Comparison of ENCODE assay signal across 8 cellular contexts in genomic region chr22:36773935-36774334, GRCh38. TPM values are rescaled to one million over a fixed set of nuclear protein-coding genes. Genes with fewer than 3 reads are reported as not detected.
DNase-seq lines count a peak whose midpoint lies in the region; ATAC-seq, FAIRE-seq and TF ChIP-seq lines count a peak whose summit lies in the region.

No MANE protein-coding gene starts in this region.

- no peaks in the 10 kb centered on the region for H3K27me3 ChIP-seq in DND-41 (ENCODE audit: insufficient read depth, low read length, poor library complexity)
- no peaks in the 10 kb centered on the region for H3K27me3 ChIP-seq in astrocyte (ENCODE audit: insufficient read depth, low read length)
- H3K27me3 ChIP-seq in lung (ENCODE audit: control insufficient read depth, insufficient read depth): no peaks in the 10 kb centered on the region
- no peaks in the 10 kb centered on the region for H3K27me3 ChIP-seq in vagina

- 0 out of 2 replicates have a peak, but pooled peaks cover 3% of the 10 kb centered on the region for H3K36me3 ChIP-seq in DND-41 (ENCODE audit: insufficient read depth, low read length)
- H3K36me3 ChIP-seq in astrocyte (ENCODE audit: insufficient read depth, low read length): no peaks in the 10 kb centered on the region
- H3K36me3 ChIP-seq in lung (ENCODE audit: control insufficient read depth in 2 of 2, insufficient read depth in 2 of 2, low read length in 2 of 2): no peaks in the 10 kb centered on the region
- H3K36me3 ChIP-seq in vagina: no peaks in the 10 kb centered on the region

- H3K4me3 ChIP-seq in DND-41 (ENCODE audit: low read depth in 1 of 2, low read length in 2 of 2) (no peak overlapping the region), LNCaP clone FGC (ENCODE audit: low read depth, low read length) (no peak overlapping the region), astrocyte (ENCODE audit: insufficient read depth, low read depth, low read length) (no peak overlapping the region), lung (no peak overlapping the region), vagina (no peak overlapping the region)

- no peak for FAIRE-seq in astrocyte (lab: Jason Lieb, UNC)

- DNase-seq in DND-41 (peak; percentile 13), LNCaP clone FGC (ENCODE audit: low read depth) (no peak), astrocyte (ENCODE audit: low read depth) (no peak), lung (ENCODE audit: low spot score) (no peak), vagina (ENCODE audit: extremely low spot score in 2 of 2) (no peak), NCI-H345 (lab: John Stamatoyannopoulos, UW) (no peak), NCI-H510A (lab: John Stamatoyannopoulos, UW) (no peak)

- no peak overlapping the region for H3K4me2 ChIP-seq in DND-41 (ENCODE audit: insufficient read depth, low read length)
- no peak overlapping the region for H3K4me2 ChIP-seq in astrocyte (ENCODE audit: low read length)

- peaks cover 10% of the 10 kb centered on the region for H3K9me3 Mint-ChIP-seq in astrocyte (ENCODE audit: unreplicated experiment)

- peaks cover 5% of the 10 kb centered on the region for H3K27me3 Mint-ChIP-seq in astrocyte (ENCODE audit: low read depth, unreplicated experiment)

- no peak for TF ChIP-seq POLR2A in vagina (IDR thresholded peaks at IDR 0.05)

- H3K27ac Mint-ChIP-seq in astrocyte (ENCODE audit: unreplicated experiment): no peak overlapping the region

- H3K9ac ChIP-seq in DND-41 (ENCODE audit: low read depth, low read length): no peak overlapping the region
- H3K9ac ChIP-seq in astrocyte (ENCODE audit: low read length): no peak overlapping the region

- H3K79me2 ChIP-seq in DND-41 (ENCODE audit: insufficient read depth, low read length): peaks cover 10% of the 10 kb centered on the region
- no peaks in the 10 kb centered on the region for H3K79me2 ChIP-seq in astrocyte (ENCODE audit: insufficient read depth, low read length)

- WGBS in lung, 2 donors: 71 to 80% methylated on average over 3 of the region's 3 CpGs

- H3K4me1 ChIP-seq in DND-41 (ENCODE audit: insufficient read depth, low read length): peaks cover 23% of the 10 kb centered on the region
- peaks cover 7% of the 10 kb centered on the region for H3K4me1 ChIP-seq in astrocyte (ENCODE audit: insufficient read depth, low read length)
- H3K4me1 ChIP-seq in lung (ENCODE audit: control insufficient read depth in 2 of 2, insufficient read depth in 2 of 2, low read length in 2 of 2): peaks cover 0 to 3% of the 10 kb centered on the region in 2 donors
- peaks cover 16% of the 10 kb centered on the region for H3K4me1 ChIP-seq in vagina

- TF ChIP-seq CTCF in DND-41 (IDR thresholded peaks at IDR 0.05; ENCODE audit: borderline replicate concordance, extremely low read depth, low read length, poor library complexity, severe bottlenecking) (peak; percentile 63), LNCaP clone FGC (IDR thresholded peaks at IDR 0.05; ENCODE audit: control insufficient read depth, extremely low read depth, insufficient read depth) (peak; percentile 54), astrocyte (IDR thresholded peaks at IDR 0.05; ENCODE audit: insufficient read depth, low read depth, low read length) (peak; percentile 54), lung (IDR thresholded peaks at IDR 0.05; ENCODE audit: control extremely low read depth, extremely low read depth) (peak; percentile 10), vagina (IDR thresholded peaks at IDR 0.05) (peak in 1 of 3 experiments; percentile 1)

- peaks cover 4% of the 10 kb centered on the region for H3K4me1 Mint-ChIP-seq in astrocyte (ENCODE audit: low read depth, unreplicated experiment)

- intact Hi-C loops in vagina (cut with DNase I): no loop called here

- H3K4me3 Mint-ChIP-seq in astrocyte (ENCODE audit: unreplicated experiment): no peak overlapping the region

- H3K36me3 Mint-ChIP-seq in astrocyte (ENCODE audit: low read depth, unreplicated experiment): peaks cover 11% of the 10 kb centered on the region

- H2AFZ ChIP-seq in DND-41 (ENCODE audit: low read depth, low read length) (no peak overlapping the region), astrocyte (ENCODE audit: low read depth, low read length) (no peak overlapping the region)

- no peaks in the 10 kb centered on the region for H3K9me3 ChIP-seq in DND-41 (ENCODE audit: insufficient read depth, low read length, severe bottlenecking)
- no peaks in the 10 kb centered on the region for H3K9me3 ChIP-seq in astrocyte (ENCODE audit: insufficient read depth, low read depth, low read length)
- no peaks in the 10 kb centered on the region for H3K9me3 ChIP-seq in lung (ENCODE audit: control insufficient read depth in 2 of 2, insufficient read depth in 1 of 2, low read length in 1 of 2)
- no peaks in the 10 kb centered on the region for H3K9me3 ChIP-seq in vagina

- no peak overlapping the region for H3K27ac ChIP-seq in DND-41 (ENCODE audit: low read length)
- H3K27ac ChIP-seq in astrocyte (ENCODE audit: low read depth, low read length): no peak overlapping the region
- no peak overlapping the region for H3K27ac ChIP-seq in lung (ENCODE audit: low read depth in 1 of 2, low read length in 1 of 2)
- no peak overlapping the region for H3K27ac ChIP-seq in vagina

- no peak for ATAC-seq in DND-41 (ENCODE audit: insufficient read depth, low read depth)
- no peak for ATAC-seq in lung (ENCODE audit: insufficient read depth, low FRiP score)
- no peak for ATAC-seq in esophagus mucosa

- no peaks in the 10 kb centered on the region for H4K20me1 ChIP-seq in DND-41 (ENCODE audit: insufficient read depth, low read length)
- H4K20me1 ChIP-seq in astrocyte (ENCODE audit: insufficient read depth, low read length): peaks cover 21% of the 10 kb centered on the region

RNA-seq across cellular contexts. Expression of gene IFT27, which starts 2.0 kb away (rescaled TPM):
- total RNA-seq in astrocyte: 30.1 and 31.8 TPM in 2 replicates
- 10 to 100 TPM; 18.9 to 51.1 TPM for total RNA-seq in lung
- 10 to 100 TPM; 20.3 to 32.6 TPM for polyA plus RNA-seq in lung
- total RNA-seq in vagina: 15.0 TPM
- 12.6 TPM for total RNA-seq in esophagus mucosa

RNA-seq across cellular contexts. Expression of gene PVALB, which starts 42.9 kb away (rescaled TPM):
- not detected in 2 replicates for total RNA-seq in astrocyte
- total RNA-seq in lung: 1 to 10 TPM in 1 of 2 donors, not detected in 1; 2.4 TPM
- polyA plus RNA-seq in lung: 1 to 10 TPM in 1 of 2 donors, under 1 TPM in 1; 0.73 to 3.0 TPM
- not detected for total RNA-seq in vagina
- total RNA-seq in esophagus mucosa: not detected
